8 cellular contexts compared by ENCODE assay signal in the genomic region with DNA sequence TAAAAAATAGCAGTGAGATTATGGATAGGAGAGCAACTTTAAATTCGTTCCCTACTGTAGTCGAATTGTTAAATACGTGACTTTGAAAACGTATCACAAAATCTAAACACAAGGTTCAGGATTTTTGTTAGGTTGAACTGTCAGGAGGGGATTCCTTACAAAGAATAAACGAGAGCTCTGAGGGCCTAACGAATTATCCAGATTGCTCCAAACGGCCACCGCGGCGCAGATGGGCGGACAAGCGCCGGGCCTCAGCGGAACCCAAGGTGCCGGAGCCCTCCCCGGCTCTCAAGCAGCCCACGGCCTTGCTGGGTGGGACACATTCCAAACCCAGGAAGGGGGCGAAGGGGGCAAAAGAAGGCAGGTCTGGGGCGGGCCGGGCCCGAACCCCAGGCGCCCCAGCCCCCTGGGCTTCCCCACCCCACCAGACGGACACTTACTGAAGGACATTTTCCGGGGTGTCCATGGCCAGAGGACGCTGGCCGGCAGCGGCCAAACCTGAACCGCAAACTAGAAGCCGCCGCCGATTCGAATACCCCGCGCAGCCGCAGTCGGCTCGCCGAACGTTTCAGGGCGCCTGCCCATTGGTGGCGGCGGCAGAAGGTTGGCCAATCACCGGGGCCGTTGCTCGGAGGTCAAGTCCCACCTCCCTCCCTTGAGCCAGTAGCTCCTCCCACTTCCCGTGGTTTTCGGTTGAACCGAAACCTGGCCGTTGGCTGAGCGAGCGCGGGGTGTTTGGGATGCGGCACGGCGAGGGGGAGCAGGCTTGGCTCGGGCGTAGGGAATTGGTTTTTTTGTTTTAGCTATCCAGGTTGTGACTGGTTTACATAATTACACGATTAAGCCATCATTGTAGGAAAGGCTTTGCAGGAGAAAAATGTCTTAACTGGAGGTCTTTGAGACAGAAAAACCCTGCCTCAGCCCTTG. TPM values are rescaled to one million over a fixed set of nuclear protein-coding genes. Genes with fewer than 3 reads are reported as not detected.
DNase-seq lines count a peak whose midpoint lies in the region; ATAC-seq and TF ChIP-seq lines count a peak whose summit lies in the region.

TSS of gene BUB1 (minus strand) at position 534 of the 927 bp plus-strand sequence. CDS start at position 466, 68 bp downstream.

- DNase-seq in DMS153 treated with DMSO at 0.1 percent for 48 hours (lab: John Stamatoyannopoulos, UW; ENCODE audit: unreplicated experiment): peak; percentile 89
- DNase-seq in KBM-7: peak; percentile 95
- DNase-seq in activated T-cell treated with anti-CD3 and anti-CD28 coated beads, Interleukin-2, amount 50 U/mL, for 24 hours: peak; percentile 94
- DNase-seq in stimulated activated CD8-positive, alpha-beta memory T cell treated with anti-CD3 and anti-CD28 coated beads, Interleukin-7, amount 100 ng/mL, for 24 hours (ENCODE audit: low read depth): peak; percentile 92

- H3K9me3 Mint-ChIP-seq in activated T-cell treated with anti-CD3 and anti-CD28 coated beads, Interleukin-2, amount 50 U/mL, for 24 hours: no peaks in the 10 kb centered on the region

- peak within 1 kb of the TSS; percentile 96 for H3K9ac ChIP-seq in muscle layer of colon (ENCODE audit: low read length)

- H3K4me1 Mint-ChIP-seq in activated T-cell treated with anti-CD3 and anti-CD28 coated beads, Interleukin-2, amount 50 U/mL, for 24 hours (ENCODE audit: low read depth): peaks cover 31% of the 10 kb centered on the region

- H3K36me3 ChIP-seq in esophagus (ENCODE audit: control insufficient read depth in 2 of 2, insufficient read depth in 2 of 2, low read length in 1 of 2) (no peaks in the 10 kb centered on the region), muscle layer of colon (ENCODE audit: insufficient read depth, low read length) (no peaks in the 10 kb centered on the region)

- in situ Hi-C loops in KBM-7 (cut with MboI; ENCODE audit: low pct_unique_long_range_greater_than_20kb, low sequenced_read_pairs): no loop called here

- H3K4me3 ChIP-seq in esophagus (ENCODE audit: low read depth in 1 of 2, low read length in 2 of 2) (peak within 1 kb of the TSS; percentile 58 to 76), muscle layer of colon (ENCODE audit: low read depth in 1 of 2, low read length in 2 of 2) (peak within 1 kb of the TSS; percentile 77 to 99)

- ATAC-seq in GM21717 (IDR thresholded peaks at IDR 0.05; ENCODE audit: unreplicated experiment): peak; percentile 65

- H3K4me3 Mint-ChIP-seq in activated T-cell treated with anti-CD3 and anti-CD28 coated beads, Interleukin-2, amount 50 U/mL, for 24 hours: peak within 1 kb of the TSS; percentile 87

- H3K36me3 Mint-ChIP-seq in activated T-cell treated with anti-CD3 and anti-CD28 coated beads, Interleukin-2, amount 50 U/mL, for 24 hours (ENCODE audit: low read depth): peaks cover 39% of the 10 kb centered on the region

- 0% methylated on average over 58 of the region's 58 CpGs for WGBS in esophagus, 2 donors

- H3K27ac ChIP-seq in esophagus (ENCODE audit: low read depth in 2 of 2, low read length in 1 of 2) (peak within 1 kb of the TSS; percentile 83 to 86), muscle layer of colon (ENCODE audit: low read depth, low read length) (peak within 1 kb of the TSS; percentile 65)

- H3K27me3 ChIP-seq in esophagus (ENCODE audit: control insufficient read depth in 1 of 2, insufficient read depth in 2 of 2, low read length in 2 of 2) (no peaks in the 10 kb centered on the region), muscle layer of colon (ENCODE audit: control insufficient read depth in 1 of 2, insufficient read depth in 2 of 2, low read length in 2 of 2) (peaks cover 0 to 4% of the 10 kb centered on the region in 2 donors)

- H3K27ac Mint-ChIP-seq in activated T-cell treated with anti-CD3 and anti-CD28 coated beads, Interleukin-2, amount 50 U/mL, for 24 hours: peak within 1 kb of the TSS; percentile 92

- H3K4me1 ChIP-seq in esophagus (ENCODE audit: control insufficient read depth in 2 of 2, insufficient read depth in 2 of 2, low read length in 1 of 2): no peaks in the 10 kb centered on the region
- H3K4me1 ChIP-seq in muscle layer of colon (ENCODE audit: insufficient read depth, low read length): peaks cover 15% of the 10 kb centered on the region

- H3K9me3 ChIP-seq in esophagus (ENCODE audit: control insufficient read depth in 2 of 2, insufficient read depth in 1 of 2, low read depth in 1 of 2, low read length in 1 of 2) (no peaks in the 10 kb centered on the region), muscle layer of colon (ENCODE audit: low read length) (no peaks in the 10 kb centered on the region)

- H3K27me3 Mint-ChIP-seq in activated T-cell treated with anti-CD3 and anti-CD28 coated beads, Interleukin-2, amount 50 U/mL, for 24 hours: peaks cover 10% of the 10 kb centered on the region

TF ChIP-seq in PFSK-1, 5 proteins besides CTCF, POLR2A, EP300 and RAD21:
- TF ChIP-seq, protein P1, sequence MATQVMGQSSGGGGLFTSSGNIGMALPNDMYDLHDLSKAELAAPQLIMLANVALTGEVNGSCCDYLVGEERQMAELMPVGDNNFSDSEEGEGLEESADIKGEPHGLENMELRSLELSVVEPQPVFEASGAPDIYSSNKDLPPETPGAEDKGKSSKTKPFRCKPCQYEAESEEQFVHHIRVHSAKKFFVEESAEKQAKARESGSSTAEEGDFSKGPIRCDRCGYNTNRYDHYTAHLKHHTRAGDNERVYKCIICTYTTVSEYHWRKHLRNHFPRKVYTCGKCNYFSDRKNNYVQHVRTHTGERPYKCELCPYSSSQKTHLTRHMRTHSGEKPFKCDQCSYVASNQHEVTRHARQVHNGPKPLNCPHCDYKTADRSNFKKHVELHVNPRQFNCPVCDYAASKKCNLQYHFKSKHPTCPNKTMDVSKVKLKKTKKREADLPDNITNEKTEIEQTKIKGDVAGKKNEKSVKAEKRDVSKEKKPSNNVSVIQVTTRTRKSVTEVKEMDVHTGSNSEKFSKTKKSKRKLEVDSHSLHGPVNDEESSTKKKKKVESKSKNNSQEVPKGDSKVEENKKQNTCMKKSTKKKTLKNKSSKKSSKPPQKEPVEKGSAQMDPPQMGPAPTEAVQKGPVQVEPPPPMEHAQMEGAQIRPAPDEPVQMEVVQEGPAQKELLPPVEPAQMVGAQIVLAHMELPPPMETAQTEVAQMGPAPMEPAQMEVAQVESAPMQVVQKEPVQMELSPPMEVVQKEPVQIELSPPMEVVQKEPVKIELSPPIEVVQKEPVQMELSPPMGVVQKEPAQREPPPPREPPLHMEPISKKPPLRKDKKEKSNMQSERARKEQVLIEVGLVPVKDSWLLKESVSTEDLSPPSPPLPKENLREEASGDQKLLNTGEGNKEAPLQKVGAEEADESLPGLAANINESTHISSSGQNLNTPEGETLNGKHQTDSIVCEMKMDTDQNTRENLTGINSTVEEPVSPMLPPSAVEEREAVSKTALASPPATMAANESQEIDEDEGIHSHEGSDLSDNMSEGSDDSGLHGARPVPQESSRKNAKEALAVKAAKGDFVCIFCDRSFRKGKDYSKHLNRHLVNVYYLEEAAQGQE (IDR thresholded peaks at IDR 0.05; ENCODE audit: insufficient read depth in 1 of 2, low read depth in 2 of 2, low read length in 2 of 2): 0 out of 4 replicates have a peak, but pooled peaks of 1 of the 2 experiments have one; percentile 14
- peak; percentile 77; the same call in 1 of the 2 replicates for TF ChIP-seq TAF1 (IDR thresholded peaks at IDR 0.05; ENCODE audit: borderline replicate concordance, insufficient read depth, low read length)
- peak; percentile 90 for TF ChIP-seq POLR2AphosphoS5 (IDR thresholded peaks at IDR 0.05; ENCODE audit: low read depth, low read length)
- TF ChIP-seq FOXP2 (optimal IDR thresholded peaks at IDR 0.05; ENCODE audit: borderline replicate concordance, extremely low read depth, extremely low read length, insufficient read depth): no peak
- 0 out of 2 replicates have a peak, but pooled peaks have one; percentile 28 for TF ChIP-seq SIN3A (IDR thresholded peaks at IDR 0.05; ENCODE audit: borderline replicate concordance, insufficient read depth, low read length)
TF ChIP-seq in PFSK-1: peak in this region for 4.

RNA-seq across cellular contexts. Expression of gene BUB1, which starts in this region (rescaled TPM):
- 13.2 TPM for polyA plus RNA-seq in PFSK-1 (2012; ENCODE audit: insufficient read length, low read depth)
- 1 to 10 TPM; 2.3 to 5.3 TPM for polyA plus RNA-seq in esophagus

Comparison
In these comparisons a context has a peak if more than half of its experiments do, and no peak if none do; other contexts are left out.
1. Peak in every context shown above with its lines: DNase-seq, ATAC-seq, H3K4me3 ChIP-seq and H3K27ac ChIP-seq.